ENCODE assay signal across 1 cellular context in genomic region chr9:13351768-13352386, GRCh38.
TF ChIP-seq lines count a peak whose summit lies in the region.

No MANE protein-coding gene starts in this region.

TF ChIP-seq in liver, 16 proteins besides CTCF, POLR2A, EP300 and RAD21 (continued from another document):
- TF ChIP-seq, protein P1, sequence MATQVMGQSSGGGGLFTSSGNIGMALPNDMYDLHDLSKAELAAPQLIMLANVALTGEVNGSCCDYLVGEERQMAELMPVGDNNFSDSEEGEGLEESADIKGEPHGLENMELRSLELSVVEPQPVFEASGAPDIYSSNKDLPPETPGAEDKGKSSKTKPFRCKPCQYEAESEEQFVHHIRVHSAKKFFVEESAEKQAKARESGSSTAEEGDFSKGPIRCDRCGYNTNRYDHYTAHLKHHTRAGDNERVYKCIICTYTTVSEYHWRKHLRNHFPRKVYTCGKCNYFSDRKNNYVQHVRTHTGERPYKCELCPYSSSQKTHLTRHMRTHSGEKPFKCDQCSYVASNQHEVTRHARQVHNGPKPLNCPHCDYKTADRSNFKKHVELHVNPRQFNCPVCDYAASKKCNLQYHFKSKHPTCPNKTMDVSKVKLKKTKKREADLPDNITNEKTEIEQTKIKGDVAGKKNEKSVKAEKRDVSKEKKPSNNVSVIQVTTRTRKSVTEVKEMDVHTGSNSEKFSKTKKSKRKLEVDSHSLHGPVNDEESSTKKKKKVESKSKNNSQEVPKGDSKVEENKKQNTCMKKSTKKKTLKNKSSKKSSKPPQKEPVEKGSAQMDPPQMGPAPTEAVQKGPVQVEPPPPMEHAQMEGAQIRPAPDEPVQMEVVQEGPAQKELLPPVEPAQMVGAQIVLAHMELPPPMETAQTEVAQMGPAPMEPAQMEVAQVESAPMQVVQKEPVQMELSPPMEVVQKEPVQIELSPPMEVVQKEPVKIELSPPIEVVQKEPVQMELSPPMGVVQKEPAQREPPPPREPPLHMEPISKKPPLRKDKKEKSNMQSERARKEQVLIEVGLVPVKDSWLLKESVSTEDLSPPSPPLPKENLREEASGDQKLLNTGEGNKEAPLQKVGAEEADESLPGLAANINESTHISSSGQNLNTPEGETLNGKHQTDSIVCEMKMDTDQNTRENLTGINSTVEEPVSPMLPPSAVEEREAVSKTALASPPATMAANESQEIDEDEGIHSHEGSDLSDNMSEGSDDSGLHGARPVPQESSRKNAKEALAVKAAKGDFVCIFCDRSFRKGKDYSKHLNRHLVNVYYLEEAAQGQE (IDR thresholded peaks at IDR 0.05): no peak
- no peak for TF ChIP-seq HNF4A (conservative IDR thresholded peaks at IDR 0.05)
- TF ChIP-seq MAX (IDR thresholded peaks at IDR 0.05): no peak
